In the genomic region with DNA sequence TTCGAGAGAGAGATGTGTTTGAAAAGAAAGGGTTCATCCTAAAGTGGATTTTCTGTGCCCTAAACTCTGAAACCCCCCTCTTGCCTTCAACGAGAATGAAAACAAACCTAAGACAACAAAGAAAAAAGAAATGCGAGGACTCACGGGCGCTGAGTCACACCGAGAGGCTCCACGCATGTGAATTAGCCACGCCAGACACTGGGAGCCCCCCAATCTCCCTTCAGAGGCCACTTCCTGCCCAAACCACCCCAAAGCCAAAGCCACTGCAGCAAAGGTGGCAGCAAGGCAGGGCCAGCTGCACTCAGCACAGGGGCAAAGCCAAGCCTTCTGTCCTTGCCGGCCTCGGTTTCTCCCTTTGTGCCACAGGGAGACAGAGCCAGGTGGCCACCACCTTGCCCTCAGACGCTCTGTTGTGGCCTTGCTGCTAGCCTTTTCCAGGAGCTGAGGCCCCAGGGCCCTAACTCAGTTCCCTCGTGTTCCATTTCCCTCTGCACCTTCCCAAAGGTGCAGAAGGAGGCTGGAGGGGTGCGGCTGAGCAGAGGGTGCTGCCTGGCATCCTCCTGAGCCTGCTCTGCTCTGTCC, we compare ENCODE assay signal across 1 cellular context.
TF ChIP-seq lines count a peak whose summit lies in the region.

No MANE protein-coding gene starts in this region.

TF ChIP-seq in HepG2, 621 proteins besides CTCF, POLR2A, EP300 and RAD21 (continued from another document):
- TF ChIP-seq ZNF432 (CRISPR knock-in tag; IDR thresholded peaks at IDR 0.05; ENCODE audit: borderline replicate concordance) (no peak), TAF15 (IDR thresholded peaks at IDR 0.05; ENCODE audit: low read depth, low read length, poor library complexity, severe bottlenecking) (no peak), ZNF263 (CRISPR knock-in tag; IDR thresholded peaks at IDR 0.05) (no peak), ELF1 (CRISPR knock-in tag; IDR thresholded peaks at IDR 0.05) (no peak), PHF21A (CRISPR knock-in tag; IDR thresholded peaks at IDR 0.05) (no peak), HOXD1 (CRISPR knock-in tag; IDR thresholded peaks at IDR 0.05) (no peak), SP1 (IDR thresholded peaks at IDR 0.05) (no peak), SP1 (CRISPR knock-in tag; IDR thresholded peaks at IDR 0.05) (no peak), CENPT (CRISPR knock-in tag; IDR thresholded peaks at IDR 0.05; ENCODE audit: low read depth) (no peak), CHD2 (IDR thresholded peaks at IDR 0.05; ENCODE audit: low read depth, low read length) (no peak)
- TF ChIP-seq, protein P1, sequence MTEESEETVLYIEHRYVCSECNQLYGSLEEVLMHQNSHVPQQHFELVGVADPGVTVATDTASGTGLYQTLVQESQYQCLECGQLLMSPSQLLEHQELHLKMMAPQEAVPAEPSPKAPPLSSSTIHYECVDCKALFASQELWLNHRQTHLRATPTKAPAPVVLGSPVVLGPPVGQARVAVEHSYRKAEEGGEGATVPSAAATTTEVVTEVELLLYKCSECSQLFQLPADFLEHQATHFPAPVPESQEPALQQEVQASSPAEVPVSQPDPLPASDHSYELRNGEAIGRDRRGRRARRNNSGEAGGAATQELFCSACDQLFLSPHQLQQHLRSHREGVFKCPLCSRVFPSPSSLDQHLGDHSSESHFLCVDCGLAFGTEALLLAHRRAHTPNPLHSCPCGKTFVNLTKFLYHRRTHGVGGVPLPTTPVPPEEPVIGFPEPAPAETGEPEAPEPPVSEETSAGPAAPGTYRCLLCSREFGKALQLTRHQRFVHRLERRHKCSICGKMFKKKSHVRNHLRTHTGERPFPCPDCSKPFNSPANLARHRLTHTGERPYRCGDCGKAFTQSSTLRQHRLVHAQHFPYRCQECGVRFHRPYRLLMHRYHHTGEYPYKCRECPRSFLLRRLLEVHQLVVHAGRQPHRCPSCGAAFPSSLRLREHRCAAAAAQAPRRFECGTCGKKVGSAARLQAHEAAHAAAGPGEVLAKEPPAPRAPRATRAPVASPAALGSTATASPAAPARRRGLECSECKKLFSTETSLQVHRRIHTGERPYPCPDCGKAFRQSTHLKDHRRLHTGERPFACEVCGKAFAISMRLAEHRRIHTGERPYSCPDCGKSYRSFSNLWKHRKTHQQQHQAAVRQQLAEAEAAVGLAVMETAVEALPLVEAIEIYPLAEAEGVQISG (CRISPR knock-in tag; IDR thresholded peaks at IDR 0.05), result no peak
- TF ChIP-seq, protein P2, sequence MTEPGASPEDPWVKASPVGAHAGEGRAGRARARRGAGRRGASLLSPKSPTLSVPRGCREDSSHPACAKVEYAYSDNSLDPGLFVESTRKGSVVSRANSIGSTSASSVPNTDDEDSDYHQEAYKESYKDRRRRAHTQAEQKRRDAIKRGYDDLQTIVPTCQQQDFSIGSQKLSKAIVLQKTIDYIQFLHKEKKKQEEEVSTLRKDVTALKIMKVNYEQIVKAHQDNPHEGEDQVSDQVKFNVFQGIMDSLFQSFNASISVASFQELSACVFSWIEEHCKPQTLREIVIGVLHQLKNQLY (CRISPR knock-in tag; IDR thresholded peaks at IDR 0.05), result no peak
- TF ChIP-seq, protein P3, sequence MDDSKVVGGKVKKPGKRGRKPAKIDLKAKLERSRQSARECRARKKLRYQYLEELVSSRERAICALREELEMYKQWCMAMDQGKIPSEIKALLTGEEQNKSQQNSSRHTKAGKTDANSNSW (CRISPR knock-in tag; IDR thresholded peaks at IDR 0.05; ENCODE audit: borderline replicate concordance), result no peak
